In genomic region chr17:81509048-81509686, GRCh38 we compare ENCODE assay signal across 8 cellular contexts. TPM values are rescaled to one million over a fixed set of nuclear protein-coding genes. Genes with fewer than 3 reads are reported as not detected.
DNase-seq lines count a peak whose midpoint lies in the region; ATAC-seq, FAIRE-seq and TF ChIP-seq lines count a peak whose summit lies in the region.

No MANE protein-coding gene starts in this region.

- POLR2A ChIA-PET in CD4-positive, alpha-beta memory T cell (lab: Charles Lee; ENCODE audit: partially characterized antibody): interaction anchor here (0.8 to 9.8 kb wide), 12 partner anchors 9 to 1054 kb away, joined by 3 to 138 read pairs (median 8); partner anchors contain the start of genes ARL16, FAAP100, HGS and NDUFAF8

- H3K4me1 Mint-ChIP-seq in CD4-positive, alpha-beta memory T cell: peaks cover 17 to 53% (median 34%) of the 10 kb centered on the region in 4 donors
- peaks cover 24% of the 10 kb centered on the region for H3K4me1 Mint-ChIP-seq in activated T-helper 1 cell treated with anti-CD3 and anti-CD28 coated beads, Interleukin-12 subunit alpha, Interleukin-12 subunit beta, Interleukin-2, Interleukin-4 antibody, amounts not matched to agents 30 ng/mL and 10 ng/mL and 1 ng/mL, durations not matched to agents 14 hours and 24 hours and 36 hours (ENCODE audit: low read depth)

- TF ChIP-seq POLR2A in stomach (IDR thresholded peaks at IDR 0.05): peak in 1 of 4 donors; percentile 12

- peak in 2 of 5 donors; percentile 20 to 31 for DNase-seq in CD4-positive, alpha-beta memory T cell
- DNase-seq in HTR-8/SVneo (ENCODE audit: insufficient read length, low spot score) (no peak), stomach (no peak)
- DNase-seq in activated T-helper 1 cell treated with anti-CD3 and anti-CD28 coated beads, Interleukin-12 subunit alpha, Interleukin-12 subunit beta, Interleukin-2, Interleukin-4 antibody, amounts not matched to agents 30 ng/mL and 10 ng/mL and 1 ng/mL, durations not matched to agents 14 hours and 24 hours and 36 hours (ENCODE audit: low spot score): no peak
- DNase-seq in activated effector memory CD4-positive, alpha-beta T cell treated with anti-CD3 and anti-CD28 coated beads, Interleukin-2, amount 50 U/mL, for 16 hours: no peak

- H3K27ac Mint-ChIP-seq in CD4-positive, alpha-beta memory T cell: peak overlapping the region; percentile 94 to 98 (median 95)
- H3K27ac Mint-ChIP-seq in activated T-helper 1 cell treated with anti-CD3 and anti-CD28 coated beads, Interleukin-12 subunit alpha, Interleukin-12 subunit beta, Interleukin-2, Interleukin-4 antibody, amounts not matched to agents 30 ng/mL and 10 ng/mL and 1 ng/mL, durations not matched to agents 14 hours and 24 hours and 36 hours: peak overlapping the region; percentile 94

- peak overlapping the region; percentile 92 to 100 (median 98) for H3K4me3 Mint-ChIP-seq in CD4-positive, alpha-beta memory T cell
- H3K4me3 Mint-ChIP-seq in activated T-helper 1 cell treated with anti-CD3 and anti-CD28 coated beads, Interleukin-12 subunit alpha, Interleukin-12 subunit beta, Interleukin-2, Interleukin-4 antibody, amounts not matched to agents 30 ng/mL and 10 ng/mL and 1 ng/mL, durations not matched to agents 14 hours and 24 hours and 36 hours: peak overlapping the region; percentile 100

- H3K27ac ChIP-seq in CD4-positive, alpha-beta memory T cell (ENCODE audit: low read depth, low read length): peak overlapping the region; percentile 70
- H3K27ac ChIP-seq in iPS-20b (ENCODE audit: low read length) (no peak overlapping the region), stomach (peak overlapping the region; percentile 34 to 100 (median 100))

- CTCF ChIA-PET in CD4-positive, alpha-beta memory T cell (lab: Charles Lee; ENCODE audit: partially characterized antibody): interaction anchor here (1.3 to 3.2 kb wide), 5 partner anchors 10 to 91 kb away, joined by 3 to 15 read pairs (median 6); partner anchors contain the start of gene FAAP100

- no peak for TF ChIP-seq CTCF in stomach (IDR thresholded peaks at IDR 0.05)

- no peak for TF ChIP-seq EP300 in stomach (IDR thresholded peaks at IDR 0.05)

- H3K36me3 Mint-ChIP-seq in CD4-positive, alpha-beta memory T cell: peaks cover 36 to 42% of the 10 kb centered on the region in 2 donors
- peaks cover 43% of the 10 kb centered on the region for H3K36me3 Mint-ChIP-seq in activated T-helper 1 cell treated with anti-CD3 and anti-CD28 coated beads, Interleukin-12 subunit alpha, Interleukin-12 subunit beta, Interleukin-2, Interleukin-4 antibody, amounts not matched to agents 30 ng/mL and 10 ng/mL and 1 ng/mL, durations not matched to agents 14 hours and 24 hours and 36 hours (ENCODE audit: low read depth)

- H3K9me3 ChIP-seq in CD4-positive, alpha-beta memory T cell (ENCODE audit: control insufficient read depth in 1 of 2, low read length in 2 of 2): no peaks in the 10 kb centered on the region
- H3K9me3 ChIP-seq in iPS-20b (ENCODE audit: insufficient read depth, low read depth, low read length) (peaks cover 10% of the 10 kb centered on the region; the same call in 1 of the 2 replicates), stomach (no peaks in the 10 kb centered on the region)

- peak; percentile 20 for FAIRE-seq in HTR-8/SVneo (lab: Jason Lieb, UNC)

- H3K9ac ChIP-seq in iPS-20b (ENCODE audit: low read depth, low read length): peak overlapping the region; percentile 93; the same call in 1 of the 2 replicates

- no peaks in the 10 kb centered on the region for H3K27me3 ChIP-seq in CD4-positive, alpha-beta memory T cell (ENCODE audit: insufficient read depth, low read length)
- H3K27me3 ChIP-seq in iPS-20b (ENCODE audit: insufficient read depth, low read length) (no peaks in the 10 kb centered on the region), stomach (no peaks in the 10 kb centered on the region)

- intact Hi-C loops in CD4-positive, alpha-beta memory T cell (cut with micrococcal nuclease): no loop called here
- intact Hi-C loops in activated T-helper 1 cell treated with anti-CD3 and anti-CD28 coated beads, Interleukin-12 subunit alpha, Interleukin-12 subunit beta, Interleukin-2, Interleukin-4 antibody, amounts not matched to agents 30 ng/mL and 10 ng/mL and 1 ng/mL, durations not matched to agents 14 hours and 24 hours and 36 hours (cut with micrococcal nuclease): loop anchor here (2.0 kb wide), 2 partner anchors 22 to 106 kb away; no protein-coding TSS in a partner anchor
- intact Hi-C loops in stomach (cut with DNase I; ENCODE audit: low total_unique reads): no loop called here

- peaks cover 0 to 25% (median 0%) of the 10 kb centered on the region in 8 donors for H3K9me3 Mint-ChIP-seq in CD4-positive, alpha-beta memory T cell
- H3K9me3 Mint-ChIP-seq in activated T-helper 1 cell treated with anti-CD3 and anti-CD28 coated beads, Interleukin-12 subunit alpha, Interleukin-12 subunit beta, Interleukin-2, Interleukin-4 antibody, amounts not matched to agents 30 ng/mL and 10 ng/mL and 1 ng/mL, durations not matched to agents 14 hours and 24 hours and 36 hours: no peaks in the 10 kb centered on the region

- H3K4me1 ChIP-seq in CD4-positive, alpha-beta memory T cell (ENCODE audit: insufficient read depth, low read length): peaks cover 24% of the 10 kb centered on the region
- H3K4me1 ChIP-seq in iPS-20b (ENCODE audit: insufficient read depth, low read length): no peaks in the 10 kb centered on the region
- peaks cover 6 to 46% (median 30%) of the 10 kb centered on the region in 4 donors for H3K4me1 ChIP-seq in stomach

- peaks cover 31% of the 10 kb centered on the region for H3K36me3 ChIP-seq in CD4-positive, alpha-beta memory T cell (ENCODE audit: insufficient read depth, low read length)
- peaks cover 36% of the 10 kb centered on the region for H3K36me3 ChIP-seq in iPS-20b (ENCODE audit: insufficient read depth, low read depth, low read length)
- peaks cover 29 to 40% (median 36%) of the 10 kb centered on the region in 4 donors for H3K36me3 ChIP-seq in stomach

- 26 to 33% (median 27%) methylated on average over 7 to 8 of the region's 8 CpGs for WGBS in stomach, 5 donors

- no peak for ATAC-seq in GM21390 (IDR thresholded peaks at IDR 0.05; ENCODE audit: unreplicated experiment)
- ATAC-seq in GM21360 (IDR thresholded peaks at IDR 0.05; ENCODE audit: unreplicated experiment): no peak

- no peaks in the 10 kb centered on the region for H3K27me3 Mint-ChIP-seq in CD4-positive, alpha-beta memory T cell
- peaks cover 11% of the 10 kb centered on the region for H3K27me3 Mint-ChIP-seq in activated T-helper 1 cell treated with anti-CD3 and anti-CD28 coated beads, Interleukin-12 subunit alpha, Interleukin-12 subunit beta, Interleukin-2, Interleukin-4 antibody, amounts not matched to agents 30 ng/mL and 10 ng/mL and 1 ng/mL, durations not matched to agents 14 hours and 24 hours and 36 hours (ENCODE audit: insufficient read depth)

- peak overlapping the region; percentile 95 to 97 for H3K4me3 ChIP-seq in CD4-positive, alpha-beta memory T cell (ENCODE audit: low read length in 2 of 2)
- H3K4me3 ChIP-seq in iPS-20b (ENCODE audit: low read length) (peak overlapping the region; percentile 97), stomach (peak overlapping the region; percentile 79 to 97 (median 89))

RNA-seq across cellular contexts. Expression of gene ACTG1, which starts 3.4 kb away (rescaled TPM):
- total RNA-seq in CD4-positive, alpha-beta memory T cell: 1,000 to 10,000 TPM; 1,031 to 1,038 TPM
- polyA plus RNA-seq in CD4-positive, alpha-beta memory T cell: 1,000 to 10,000 TPM; 1,338 to 1,651 TPM
- total RNA-seq in activated T-helper 1 cell treated with anti-CD3 and anti-CD28 coated beads, Interleukin-12 subunit alpha, Interleukin-12 subunit beta, Interleukin-2, Interleukin-4 antibody, amounts not matched to agents 30 ng/mL and 10 ng/mL and 1 ng/mL, durations not matched to agents 14 hours and 24 hours and 36 hours: 3,516 TPM in 2 replicates
- total RNA-seq in stomach: 1,000 to 10,000 TPM in 4 of 5 donors, 100 to 1,000 TPM in 1; 978 to 2,952 (median 1,777) TPM
- 1,000 to 10,000 TPM; 1,866 to 2,457 (median 2,070) TPM for polyA plus RNA-seq in stomach

RNA-seq across cellular contexts. Expression of gene FSCN2, which starts 19.0 kb away (rescaled TPM):
- total RNA-seq in CD4-positive, alpha-beta memory T cell: 1 to 10 TPM in 1 of 2 experiments, under 1 TPM in 1; 0.75 to 1.0 TPM
- polyA plus RNA-seq in CD4-positive, alpha-beta memory T cell: under 1 TPM in 1 of 2 donors, not detected in 1; 0.20 TPM
- 0.52 and 0.64 TPM in 2 replicates for total RNA-seq in activated T-helper 1 cell treated with anti-CD3 and anti-CD28 coated beads, Interleukin-12 subunit alpha, Interleukin-12 subunit beta, Interleukin-2, Interleukin-4 antibody, amounts not matched to agents 30 ng/mL and 10 ng/mL and 1 ng/mL, durations not matched to agents 14 hours and 24 hours and 36 hours
- total RNA-seq in stomach: 10 to 100 TPM in 1 of 5 donors, 1 to 10 TPM in 3, not detected in 1; 2.8 to 21.7 (median 6.2) TPM
- polyA plus RNA-seq in stomach: 1 to 10 TPM in 2 of 3 donors, under 1 TPM in 1; 0.90 to 2.7 (median 2.1) TPM

RNA-seq across cellular contexts. Expression of gene FAAP100, which starts 43.0 kb away (rescaled TPM):
- 10 to 100 TPM; 51.0 to 56.0 TPM for total RNA-seq in CD4-positive, alpha-beta memory T cell
- polyA plus RNA-seq in CD4-positive, alpha-beta memory T cell: 10 to 100 TPM in 1 of 2 donors, 1 to 10 TPM in 1; 8.5 to 16.8 TPM
- total RNA-seq in activated T-helper 1 cell treated with anti-CD3 and anti-CD28 coated beads, Interleukin-12 subunit alpha, Interleukin-12 subunit beta, Interleukin-2, Interleukin-4 antibody, amounts not matched to agents 30 ng/mL and 10 ng/mL and 1 ng/mL, durations not matched to agents 14 hours and 24 hours and 36 hours: 69.2 and 69.5 TPM in 2 replicates
- 100 to 1,000 TPM in 1 of 5 donors, 10 to 100 TPM in 4; 11.9 to 130 (median 51.8) TPM for total RNA-seq in stomach
- polyA plus RNA-seq in stomach: 10 to 100 TPM; 12.2 to 17.1 (median 17.0) TPM
